In the genomic region with DNA sequence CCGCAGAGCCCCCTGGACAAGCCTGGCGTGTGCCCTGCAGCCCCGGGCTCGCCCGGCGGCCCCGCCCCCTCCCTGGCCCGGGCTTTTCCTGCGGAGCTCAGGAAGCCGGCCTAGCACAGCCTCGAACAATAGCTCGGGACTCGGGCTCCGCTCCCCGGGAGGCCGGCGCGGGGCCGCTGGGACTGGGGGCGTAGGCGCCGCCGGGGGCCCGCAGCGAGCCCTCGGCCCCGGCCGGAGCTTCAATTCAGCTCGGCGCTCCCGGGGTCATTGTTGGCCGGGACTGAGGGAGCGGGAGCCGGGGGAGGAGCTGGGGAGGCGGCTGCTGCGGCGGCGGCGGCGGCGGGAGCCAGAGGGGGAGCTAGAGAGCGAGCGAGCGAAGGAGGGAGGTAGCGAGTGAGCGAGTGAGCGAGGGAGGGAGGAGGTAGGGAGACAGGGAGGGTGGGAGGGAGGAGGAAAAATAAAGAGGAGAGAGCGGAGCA, we compare ENCODE assay signal across 7 cellular contexts. TPM values are rescaled to one million over a fixed set of nuclear protein-coding genes. Genes with fewer than 3 reads are reported as not detected.
DNase-seq lines count a peak whose midpoint lies in the region; ATAC-seq and TF ChIP-seq lines count a peak whose summit lies in the region.

No MANE protein-coding gene starts in this region.

- H3K4me3 ChIP-seq in coronary artery = peak overlapping the region; percentile 91

- ATAC-seq in GM18907 (IDR thresholded peaks at IDR 0.05; ENCODE audit: unreplicated experiment) (peak; percentile 93), HG03135 (IDR thresholded peaks at IDR 0.05; ENCODE audit: unreplicated experiment) (peak; percentile 92), left lobe of liver (peak; percentile 97)

- peak overlapping the region; percentile 93 to 95 for H3K27ac ChIP-seq in coronary artery

- peak; percentile 45 for DNase-seq in NCI-H226
- DNase-seq in activated CD4-positive, alpha-beta T cell treated with anti-CD3 and anti-CD28 coated beads for 48 hours = peak; percentile 80
- DNase-seq in coronary artery (ENCODE audit: low spot score) = peak; percentile 88
- peak; percentile 82 for DNase-seq in left lobe of liver (ENCODE audit: low spot score)
- DNase-seq in stimulated activated CD4-positive, alpha-beta T cell treated with anti-CD3 and anti-CD28 coated beads, Interleukin-1b, Interleukin-23, amount 100 ng/mL, for 4 hours (ENCODE audit: low read depth in 2 of 2) = peak; percentile 37 to 60

- peak; percentile 61 for TF ChIP-seq CTCF in coronary artery (IDR thresholded peaks at IDR 0.05)

RNA-seq across cellular contexts. Expression of gene KALRN, which starts 0.2 kb away (rescaled TPM):
- total RNA-seq in left lobe of liver = 14.0 TPM

RNA-seq across cellular contexts. Expression of gene ROPN1, which starts 41.0 kb away (rescaled TPM):
- total RNA-seq in left lobe of liver = not detected

Comparison
In these comparisons a context has a peak if more than half of its experiments do, and no peak if none do; other contexts are left out.
1. Peak in every context shown above with its lines: DNase-seq, ATAC-seq, H3K4me3 ChIP-seq and H3K27ac ChIP-seq.